In genomic region chr6:156557269-156557885, GRCh38 we compare ENCODE assay signal across 9 cellular contexts.
DNase-seq lines count a peak whose midpoint lies in the region; ATAC-seq and TF ChIP-seq lines count a peak whose summit lies in the region.
"Had no signal": no experiment of that assay in that cellular context is flagged by ENCODE, and none has a peak within 500 bp of the region (broad histone marks: within the 10 kb centered on the region; RNA-seq: fewer than 3 reads in every experiment).

No MANE protein-coding gene starts in this region.

- no peaks in the 10 kb centered on the region for H3K27me3 ChIP-seq in brain microvascular endothelial cell (replicated peaks)

- in situ Hi-C loops in brain microvascular endothelial cell (cut with HindIII; ENCODE audit: low pct_ligation_motif_present, low sequenced_read_pairs), result no loop called here

- no peak overlapping the region for H3K27ac ChIP-seq in brain microvascular endothelial cell

- H3K36me3 Mint-ChIP-seq in nephron progenitor cell (ENCODE audit: low read depth), result peaks cover 4% of the 10 kb centered on the region
- no peaks in the 10 kb centered on the region for H3K36me3 Mint-ChIP-seq in activated CD4-positive, alpha-beta T cell treated with anti-CD3 and anti-CD28 coated beads, Interleukin-2, amount 10 ng/mL, durations not matched to agents 24 days and 14 days (ENCODE audit: low read depth)

- intact Hi-C loops in activated CD4-positive, alpha-beta T cell treated with anti-CD3 and anti-CD28 coated beads, Interleukin-2, amount 10 ng/mL, durations not matched to agents 24 days and 14 days (cut with micrococcal nuclease), result no loop called here

- no peak overlapping the region for H3K4me3 Mint-ChIP-seq in nephron progenitor cell
- H3K4me3 Mint-ChIP-seq in activated CD4-positive, alpha-beta T cell treated with anti-CD3 and anti-CD28 coated beads, Interleukin-2, amount 10 ng/mL, durations not matched to agents 24 days and 14 days, result no peak overlapping the region

- peaks cover 12% of the 10 kb centered on the region for H3K4me1 Mint-ChIP-seq in nephron progenitor cell
- H3K4me1 Mint-ChIP-seq in activated CD4-positive, alpha-beta T cell treated with anti-CD3 and anti-CD28 coated beads, Interleukin-2, amount 10 ng/mL, durations not matched to agents 24 days and 14 days, result no peaks in the 10 kb centered on the region

- no peaks in the 10 kb centered on the region for H3K36me3 ChIP-seq in brain microvascular endothelial cell (replicated peaks)

- peaks cover 28% of the 10 kb centered on the region for H3K9me3 Mint-ChIP-seq in nephron progenitor cell
- H3K9me3 Mint-ChIP-seq in activated CD4-positive, alpha-beta T cell treated with anti-CD3 and anti-CD28 coated beads, Interleukin-2, amount 10 ng/mL, durations not matched to agents 24 days and 14 days, result peaks cover 4% of the 10 kb centered on the region

- TF ChIP-seq CTCF in brain microvascular endothelial cell (IDR thresholded peaks at IDR 0.05; ENCODE audit: low read depth, low read length, missing control alignments) (no peak), nephron progenitor cell (IDR thresholded peaks at IDR 0.05) (no peak)

- no peak for ATAC-seq in HG03097 (IDR thresholded peaks at IDR 0.05; ENCODE audit: low FRiP score, unreplicated experiment)
- no peak for ATAC-seq in GM19351 (IDR thresholded peaks at IDR 0.05; ENCODE audit: unreplicated experiment)

- DNase-seq in EL (peak; percentile 21), NCI-H2029 (lab: John Stamatoyannopoulos, UW) (peak; percentile 94), brain microvascular endothelial cell (peak; percentile 6), nephron progenitor cell (peak; percentile 37), NCI-H1048 (lab: John Stamatoyannopoulos, UW) (no peak)
- DNase-seq in activated CD4-positive, alpha-beta T cell treated with anti-CD3 and anti-CD28 coated beads, Interleukin-2, amount 10 ng/mL, durations not matched to agents 24 days and 14 days, result no peak
- DNase-seq: dermis blood vessel endothelial cell had no signal

- H3K27me3 Mint-ChIP-seq in nephron progenitor cell (ENCODE audit: low read depth, poor library complexity), result peaks cover 11% of the 10 kb centered on the region
- H3K27me3 Mint-ChIP-seq in activated CD4-positive, alpha-beta T cell treated with anti-CD3 and anti-CD28 coated beads, Interleukin-2, amount 10 ng/mL, durations not matched to agents 24 days and 14 days, result no peaks in the 10 kb centered on the region

- peak overlapping the region; percentile 72 for H3K27ac Mint-ChIP-seq in nephron progenitor cell
- H3K27ac Mint-ChIP-seq in activated CD4-positive, alpha-beta T cell treated with anti-CD3 and anti-CD28 coated beads, Interleukin-2, amount 10 ng/mL, durations not matched to agents 24 days and 14 days, result no peak overlapping the region

- no peak overlapping the region for H3K4me3 ChIP-seq in brain microvascular endothelial cell (ENCODE audit: low read depth, low read length)

Comparison
In these comparisons a context has a peak if more than half of its experiments do, and no peak if none do; other contexts are left out.
1. DNase-seq: peak in EL (single experiment), NCI-H2029 (single experiment), brain microvascular endothelial cell (single experiment) and nephron progenitor cell (single experiment); none in activated CD4-positive, alpha-beta T cell treated with anti-CD3 and anti-CD28 coated beads, Interleukin-2, amount 10 ng/mL, durations not matched to agents 24 days and 14 days (single experiment) and NCI-H1048 (single experiment).